ENCODE assay signal across 10 cellular contexts in genomic region chrX:30196322-30196721, GRCh38. TPM values are rescaled to one million over a fixed set of nuclear protein-coding genes. Genes with fewer than 3 reads are reported as not detected.
DNase-seq lines count a peak whose midpoint lies in the region; ATAC-seq and TF ChIP-seq lines count a peak whose summit lies in the region.
"Had no signal": no experiment of that assay in that cellular context is flagged by ENCODE, and none has a peak within 500 bp of the region (broad histone marks: within the 10 kb centered on the region; RNA-seq: fewer than 3 reads in every experiment).

No MANE protein-coding gene starts in this region.

- H3K36me3 ChIP-seq in GM06990 (ENCODE audit: control insufficient read depth, insufficient read depth, low read length), result no peaks in the 10 kb centered on the region
- no peaks in the 10 kb centered on the region for H3K36me3 ChIP-seq in SK-N-SH (replicated peaks in 1 of 2; ENCODE audit: control insufficient read depth in 1 of 2, insufficient read depth in 2 of 2, low read length in 1 of 2)
- no peaks in the 10 kb centered on the region for H3K36me3 ChIP-seq in Peyer's patch
- H3K36me3 ChIP-seq: right lobe of liver had no signal

- H3K4me2 ChIP-seq in SK-N-SH, result no peak overlapping the region

- no peaks in the 10 kb centered on the region for H3K9me2 ChIP-seq in SK-N-SH

- DNase-seq in GM06990 (ENCODE audit: extremely low read depth, insufficient read length), result no peak
- peak; percentile 32 for DNase-seq in SK-N-SH
- peak; percentile 10 for DNase-seq in kidney tubule cell (ENCODE audit: low spot score)
- no peak for DNase-seq in Peyer's patch
- DNase-seq in midbrain (lab: John Stamatoyannopoulos, UW), result no peak
- DNase-seq in ureter (ENCODE audit: low spot score), result no peak
- DNase-seq: right lobe of liver; stimulated activated naive CD4-positive, alpha-beta T cell treated with Interleukin-2 at 50 U/mL for 16 hours had no signal

- no peaks in the 10 kb centered on the region for H3K79me2 ChIP-seq in SK-N-SH (ENCODE audit: insufficient read depth)

- peak; percentile 62 for ATAC-seq in HG02885 (IDR thresholded peaks at IDR 0.05; ENCODE audit: poor library complexity, unreplicated experiment)
- ATAC-seq in GM21390 (IDR thresholded peaks at IDR 0.05; ENCODE audit: unreplicated experiment), result no peak

- WGBS in SK-N-SH (ENCODE audit: low lambda C conversion rate), result 4% methylated on average over 1 of the region's 1 CpG

- POLR2A ChIA-PET in SK-N-SH (lab: Yijun Ruan, JAX), result no interaction called here

- no peak for TF ChIP-seq POLR2A in Peyer's patch (IDR thresholded peaks at IDR 0.05)

- no peaks in the 10 kb centered on the region for H3K27me3 ChIP-seq in GM06990 (replicated peaks; ENCODE audit: control insufficient read depth, insufficient read depth, low read length)
- peaks cover 12% of the 10 kb centered on the region; the same call in 1 of the 2 replicates for H3K27me3 ChIP-seq in SK-N-SH (ENCODE audit: insufficient read depth)
- H3K27me3 ChIP-seq in Peyer's patch, result no peaks in the 10 kb centered on the region

- H3K4me1 ChIP-seq in SK-N-SH (ENCODE audit: control insufficient read depth in 1 of 2, insufficient read depth in 2 of 2, low read depth in 1 of 2, low read length in 1 of 2) (no peaks in the 10 kb centered on the region), Peyer's patch (no peaks in the 10 kb centered on the region)
- H3K4me1 ChIP-seq: right lobe of liver had no signal

- TF ChIP-seq CTCF in GM06990 (IDR thresholded peaks at IDR 0.05; ENCODE audit: insufficient read depth, low read length, poor library complexity, severe bottlenecking) (peak; percentile 22), SK-N-SH (IDR thresholded peaks at IDR 0.05) (peak; percentile 56), Peyer's patch (IDR thresholded peaks at IDR 0.05) (no peak)

- no peak for TF ChIP-seq RAD21 in SK-N-SH (IDR thresholded peaks at IDR 0.05; ENCODE audit: low read length)

- H3K27ac ChIP-seq in SK-N-SH (ENCODE audit: low read depth in 2 of 2, low read length in 1 of 2) (no peak overlapping the region), Peyer's patch (no peak overlapping the region)
- H3K27ac ChIP-seq: right lobe of liver had no signal

- no peak overlapping the region for H2AFZ ChIP-seq in SK-N-SH (ENCODE audit: low read depth)

- CTCF ChIA-PET in SK-N-SH (lab: Yijun Ruan, JAX), result interaction anchor here (1.0 to 1.9 kb wide), 3 partner anchors 9 to 81 kb away, joined by 3 to 10 read pairs (median 3); no protein-coding TSS in a partner anchor

- H4K20me1 ChIP-seq in SK-N-SH (ENCODE audit: insufficient read depth), result no peaks in the 10 kb centered on the region

- TF ChIP-seq EP300 in SK-N-SH (IDR thresholded peaks at IDR 0.05; ENCODE audit: borderline replicate concordance in 1 of 2, low read depth in 1 of 2, low read length in 1 of 2), result no peak

- H3K9me3 ChIP-seq in SK-N-SH (no peaks in the 10 kb centered on the region), Peyer's patch (no peaks in the 10 kb centered on the region)
- H3K9me3 ChIP-seq: right lobe of liver had no signal

- H3K9ac ChIP-seq in SK-N-SH, result no peak overlapping the region

- no peaks in the 10 kb centered on the region for H3F3A ChIP-seq in SK-N-SH (replicated peaks; ENCODE audit: insufficient read depth)

- no peak overlapping the region for H3K4me3 ChIP-seq in GM06990 (replicated peaks; ENCODE audit: low read depth, low read length)
- no peak overlapping the region for H3K4me3 ChIP-seq in SK-N-SH (ENCODE audit: low read depth in 2 of 2, low read length in 1 of 2)
- H3K4me3 ChIP-seq in Peyer's patch, result no peak overlapping the region
- H3K4me3 ChIP-seq: right lobe of liver had no signal

TF ChIP-seq in SK-N-SH, 30 proteins besides CTCF, POLR2A, EP300 and RAD21 (continues in another document):
- TF ChIP-seq CHD2 (IDR thresholded peaks at IDR 0.05; ENCODE audit: low read length, partially characterized antibody) (no peak), YY1 (IDR thresholded peaks at IDR 0.05; ENCODE audit: low read depth) (no peak), NFIC (IDR thresholded peaks at IDR 0.05; ENCODE audit: borderline replicate concordance) (no peak), ZBTB33 (IDR thresholded peaks at IDR 0.05; ENCODE audit: borderline replicate concordance, low read depth) (no peak), RFX5 (IDR thresholded peaks at IDR 0.05; ENCODE audit: low read length) (no peak), MAX (IDR thresholded peaks at IDR 0.05; ENCODE audit: low read depth) (no peak), GATA2 (CRISPR knock-in tag; IDR thresholded peaks at IDR 0.05) (no peak), FOSL2 (IDR thresholded peaks at IDR 0.05; ENCODE audit: borderline replicate concordance, low read depth) (no peak), FOXJ3 (CRISPR knock-in tag; IDR thresholded peaks at IDR 0.05) (no peak), MXI1 (IDR thresholded peaks at IDR 0.05; ENCODE audit: low read depth, low read length) (no peak), SMC3 (IDR thresholded peaks at IDR 0.05; ENCODE audit: low read depth, low read length) (no peak), RCOR1 (IDR thresholded peaks at IDR 0.05; ENCODE audit: low read length) (no peak), TCF12 (IDR thresholded peaks at IDR 0.05) (no peak)
- TF ChIP-seq, protein P1, sequence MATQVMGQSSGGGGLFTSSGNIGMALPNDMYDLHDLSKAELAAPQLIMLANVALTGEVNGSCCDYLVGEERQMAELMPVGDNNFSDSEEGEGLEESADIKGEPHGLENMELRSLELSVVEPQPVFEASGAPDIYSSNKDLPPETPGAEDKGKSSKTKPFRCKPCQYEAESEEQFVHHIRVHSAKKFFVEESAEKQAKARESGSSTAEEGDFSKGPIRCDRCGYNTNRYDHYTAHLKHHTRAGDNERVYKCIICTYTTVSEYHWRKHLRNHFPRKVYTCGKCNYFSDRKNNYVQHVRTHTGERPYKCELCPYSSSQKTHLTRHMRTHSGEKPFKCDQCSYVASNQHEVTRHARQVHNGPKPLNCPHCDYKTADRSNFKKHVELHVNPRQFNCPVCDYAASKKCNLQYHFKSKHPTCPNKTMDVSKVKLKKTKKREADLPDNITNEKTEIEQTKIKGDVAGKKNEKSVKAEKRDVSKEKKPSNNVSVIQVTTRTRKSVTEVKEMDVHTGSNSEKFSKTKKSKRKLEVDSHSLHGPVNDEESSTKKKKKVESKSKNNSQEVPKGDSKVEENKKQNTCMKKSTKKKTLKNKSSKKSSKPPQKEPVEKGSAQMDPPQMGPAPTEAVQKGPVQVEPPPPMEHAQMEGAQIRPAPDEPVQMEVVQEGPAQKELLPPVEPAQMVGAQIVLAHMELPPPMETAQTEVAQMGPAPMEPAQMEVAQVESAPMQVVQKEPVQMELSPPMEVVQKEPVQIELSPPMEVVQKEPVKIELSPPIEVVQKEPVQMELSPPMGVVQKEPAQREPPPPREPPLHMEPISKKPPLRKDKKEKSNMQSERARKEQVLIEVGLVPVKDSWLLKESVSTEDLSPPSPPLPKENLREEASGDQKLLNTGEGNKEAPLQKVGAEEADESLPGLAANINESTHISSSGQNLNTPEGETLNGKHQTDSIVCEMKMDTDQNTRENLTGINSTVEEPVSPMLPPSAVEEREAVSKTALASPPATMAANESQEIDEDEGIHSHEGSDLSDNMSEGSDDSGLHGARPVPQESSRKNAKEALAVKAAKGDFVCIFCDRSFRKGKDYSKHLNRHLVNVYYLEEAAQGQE (IDR thresholded peaks at IDR 0.05; ENCODE audit: low read depth, low read length), result no peak
- TF ChIP-seq, protein P2, sequence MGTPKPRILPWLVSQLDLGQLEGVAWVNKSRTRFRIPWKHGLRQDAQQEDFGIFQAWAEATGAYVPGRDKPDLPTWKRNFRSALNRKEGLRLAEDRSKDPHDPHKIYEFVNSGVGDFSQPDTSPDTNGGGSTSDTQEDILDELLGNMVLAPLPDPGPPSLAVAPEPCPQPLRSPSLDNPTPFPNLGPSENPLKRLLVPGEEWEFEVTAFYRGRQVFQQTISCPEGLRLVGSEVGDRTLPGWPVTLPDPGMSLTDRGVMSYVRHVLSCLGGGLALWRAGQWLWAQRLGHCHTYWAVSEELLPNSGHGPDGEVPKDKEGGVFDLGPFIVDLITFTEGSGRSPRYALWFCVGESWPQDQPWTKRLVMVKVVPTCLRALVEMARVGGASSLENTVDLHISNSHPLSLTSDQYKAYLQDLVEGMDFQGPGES (IDR thresholded peaks at IDR 0.05; ENCODE audit: low read depth, low read length), result no peak

RNA-seq across cellular contexts. Expression of gene MAGEB2, which starts 19.0 kb away (rescaled TPM):
- polyA plus RNA-seq in SK-N-SH (2012; rRNA removed), result 1.6 and 2.7 TPM in 2 replicates
- 3.0 and 3.1 TPM in 2 replicates for polyA plus RNA-seq in SK-N-SH (2012; cell fraction: cytosol; rRNA removed)
- 1.0 and 1.2 TPM in 2 replicates for polyA plus RNA-seq in SK-N-SH (2012; cell fraction: nucleus; rRNA removed)
- not detected for total RNA-seq in Peyer's patch
- not detected for total RNA-seq in ureter
- total RNA-seq: right lobe of liver had no signal

RNA-seq across cellular contexts. Expression of gene MAGEB3, which starts 34.1 kb away (rescaled TPM):
- not detected in 2 replicates for polyA plus RNA-seq in SK-N-SH (2012; rRNA removed)
- 0.01 TPM in 1 of 2 replicates, not detected in the other for polyA plus RNA-seq in SK-N-SH (2012; cell fraction: cytosol; rRNA removed)
- polyA plus RNA-seq in SK-N-SH (2012; cell fraction: nucleus; rRNA removed), result not detected in 2 replicates
- total RNA-seq in Peyer's patch (not detected), ureter (not detected)
- total RNA-seq: right lobe of liver had no signal

RNA-seq across cellular contexts. Expression of gene MAGEB4, which starts 45.5 kb away (rescaled TPM):
- not detected in 2 replicates for polyA plus RNA-seq in SK-N-SH (2012; rRNA removed)
- not detected in 2 replicates for polyA plus RNA-seq in SK-N-SH (2012; cell fraction: cytosol; rRNA removed)
- polyA plus RNA-seq in SK-N-SH (2012; cell fraction: nucleus; rRNA removed), result not detected in 2 replicates
- total RNA-seq in Peyer's patch (not detected), ureter (not detected)
- total RNA-seq: right lobe of liver had no signal

RNA-seq across cellular contexts. Expression of gene MAGEB1, which starts 50.6 kb away (rescaled TPM):
- polyA plus RNA-seq in SK-N-SH (2012; rRNA removed), result 0.02 TPM in 1 of 2 replicates, not detected in the other
- 0.04 and 0.09 TPM in 2 replicates for polyA plus RNA-seq in SK-N-SH (2012; cell fraction: cytosol; rRNA removed)
- 0.05 TPM in 2 replicates for polyA plus RNA-seq in SK-N-SH (2012; cell fraction: nucleus; rRNA removed)
- total RNA-seq in Peyer's patch (not detected), ureter (not detected)
- total RNA-seq: right lobe of liver had no signal

Comparison
In these comparisons a context has a peak if more than half of its experiments do, and no peak if none do; other contexts are left out.
1. DNase-seq: peak in SK-N-SH (single experiment) and kidney tubule cell (single experiment); none in GM06990 (single experiment), Peyer's patch (0 of 3), midbrain (single experiment) and ureter (single experiment).
2. CTCF ChIP-seq: peak in GM06990 (single experiment) and SK-N-SH (single experiment); none in Peyer's patch (0 of 6).